8 cellular contexts compared by ENCODE assay signal in genomic region chr11:33970984-33971466, GRCh38.
DNase-seq lines count a peak whose midpoint lies in the region; ATAC-seq and TF ChIP-seq lines count a peak whose summit lies in the region.

No MANE protein-coding gene starts in this region.

- H3K9me2 ChIP-seq in Karpas-422 (replicated peaks; ENCODE audit: insufficient read depth, low read length), result no peaks in the 10 kb centered on the region

- DNase-seq in AG08396 (ENCODE audit: low spot score) (peak; percentile 58), Karpas-422 (peak; percentile 81), Peyer's patch (peak in 2 of 3 donors; percentile 19 to 56), endodermal cell (peak; percentile 79), lung microvascular endothelial cell (ENCODE audit: low read depth in 2 of 2) (peak; percentile 74 to 86), vagina (ENCODE audit: extremely low spot score in 2 of 2) (no peak)
- DNase-seq in natural killer cell treated with Interleukin-12 subunit alpha and Interleukin-12 subunit beta and Interleukin-15 and Interleukin-18, amount 100 ng/mL, for 72 hours (ENCODE audit: low spot score), result no peak

- H3K27ac ChIP-seq in Karpas-422 (ENCODE audit: low read length), result no peak overlapping the region
- no peak overlapping the region for H3K27ac ChIP-seq in Peyer's patch
- no peak overlapping the region for H3K27ac ChIP-seq in endodermal cell (ENCODE audit: low read depth, low read length)
- H3K27ac ChIP-seq in vagina, result no peak overlapping the region

- H3K36me3 ChIP-seq in Karpas-422 (ENCODE audit: insufficient read depth, low read length) (no peaks in the 10 kb centered on the region), Peyer's patch (no peaks in the 10 kb centered on the region), endodermal cell (ENCODE audit: control insufficient read depth, insufficient read depth, low read length) (no peaks in the 10 kb centered on the region), vagina (no peaks in the 10 kb centered on the region)

- no peak overlapping the region for H2AFZ ChIP-seq in Karpas-422 (ENCODE audit: low read length)

- H3K4me1 ChIP-seq in Karpas-422 (ENCODE audit: low read length) (no peaks in the 10 kb centered on the region), Peyer's patch (no peaks in the 10 kb centered on the region), endodermal cell (ENCODE audit: control insufficient read depth, insufficient read depth, low read length) (no peaks in the 10 kb centered on the region), vagina (no peaks in the 10 kb centered on the region)

- no peaks in the 10 kb centered on the region for H3K9me3 ChIP-seq in Karpas-422 (ENCODE audit: low read length)
- no peaks in the 10 kb centered on the region for H3K9me3 ChIP-seq in Peyer's patch
- no peaks in the 10 kb centered on the region for H3K9me3 ChIP-seq in endodermal cell (ENCODE audit: control insufficient read depth, low read length)
- no peaks in the 10 kb centered on the region for H3K9me3 ChIP-seq in vagina

- TF ChIP-seq CTCF in GM12872 (IDR thresholded peaks at IDR 0.05; ENCODE audit: insufficient read depth, low read depth, low read length), result peak; percentile 74
- TF ChIP-seq CTCF in Peyer's patch (IDR thresholded peaks at IDR 0.05), result peak in 5 of 6 experiments; percentile 20 to 66 (median 56)
- peak; percentile 83 for TF ChIP-seq CTCF in endodermal cell (conservative IDR thresholded peaks at IDR 0.05)
- TF ChIP-seq CTCF in vagina (IDR thresholded peaks at IDR 0.05), result peak; percentile 19 to 79 (median 57)

- no peaks in the 10 kb centered on the region for H3K9me3 Mint-ChIP-seq in endodermal cell
- H3K9me3 Mint-ChIP-seq in natural killer cell treated with Interleukin-12 subunit alpha and Interleukin-12 subunit beta and Interleukin-15 and Interleukin-18, amount 100 ng/mL, for 72 hours, result no peaks in the 10 kb centered on the region

- no peak overlapping the region for H3K27ac Mint-ChIP-seq in endodermal cell
- no peak overlapping the region for H3K27ac Mint-ChIP-seq in natural killer cell treated with Interleukin-12 subunit alpha and Interleukin-12 subunit beta and Interleukin-15 and Interleukin-18, amount 100 ng/mL, for 72 hours

- TF ChIP-seq POLR2A in Peyer's patch (IDR thresholded peaks at IDR 0.05) (no peak), vagina (IDR thresholded peaks at IDR 0.05) (no peak)

- H3K36me3 Mint-ChIP-seq in endodermal cell (ENCODE audit: low read depth), result no peaks in the 10 kb centered on the region
- no peaks in the 10 kb centered on the region for H3K36me3 Mint-ChIP-seq in natural killer cell treated with Interleukin-12 subunit alpha and Interleukin-12 subunit beta and Interleukin-15 and Interleukin-18, amount 100 ng/mL, for 72 hours

- H4K20me1 ChIP-seq in Karpas-422 (ENCODE audit: insufficient read depth, low read depth, low read length), result no peaks in the 10 kb centered on the region

- no peak for ATAC-seq in natural killer cell treated with Interleukin-12 subunit alpha and Interleukin-12 subunit beta and Interleukin-15 and Interleukin-18, amount 100 ng/mL, for 72 hours

- H3K4me1 Mint-ChIP-seq in endodermal cell, result no peaks in the 10 kb centered on the region
- no peaks in the 10 kb centered on the region for H3K4me1 Mint-ChIP-seq in natural killer cell treated with Interleukin-12 subunit alpha and Interleukin-12 subunit beta and Interleukin-15 and Interleukin-18, amount 100 ng/mL, for 72 hours (ENCODE audit: low read depth in 2 of 2)

- H3K4me3 Mint-ChIP-seq in endodermal cell, result no peak overlapping the region
- H3K4me3 Mint-ChIP-seq in natural killer cell treated with Interleukin-12 subunit alpha and Interleukin-12 subunit beta and Interleukin-15 and Interleukin-18, amount 100 ng/mL, for 72 hours, result no peak overlapping the region

- H3K27me3 ChIP-seq in Karpas-422 (ENCODE audit: low read length), result no peaks in the 10 kb centered on the region
- no peaks in the 10 kb centered on the region for H3K27me3 ChIP-seq in Peyer's patch
- H3K27me3 ChIP-seq in endodermal cell (ENCODE audit: control insufficient read depth, insufficient read depth, low read length, poor library complexity, severe bottlenecking), result no peaks in the 10 kb centered on the region
- H3K27me3 ChIP-seq in vagina, result no peaks in the 10 kb centered on the region

- no peak overlapping the region for H3K4me2 ChIP-seq in Karpas-422 (ENCODE audit: low read depth, low read length, poor library complexity, severe bottlenecking)

- no peak overlapping the region for H3K4me3 ChIP-seq in Karpas-422 (ENCODE audit: low read length)
- H3K4me3 ChIP-seq in Peyer's patch, result no peak overlapping the region
- no peak overlapping the region for H3K4me3 ChIP-seq in endodermal cell (ENCODE audit: low read length)
- H3K4me3 ChIP-seq in vagina, result no peak overlapping the region

- no peaks in the 10 kb centered on the region for H3K79me2 ChIP-seq in Karpas-422 (ENCODE audit: low read length)

- 24 to 28% methylated on average over 6 to 8 of the region's 8 CpGs for WGBS in endodermal cell (ENCODE audit: insufficient coverage in 1 of 2, insufficient read length in 1 of 2), 2 experiments

- intact Hi-C loops in vagina (cut with DNase I), result no loop called here

- H3K9ac ChIP-seq in Karpas-422 (ENCODE audit: low read length) (no peak overlapping the region), endodermal cell (ENCODE audit: extremely low read depth, low read length, poor library complexity, severe bottlenecking) (no peak overlapping the region)

- H3K27me3 Mint-ChIP-seq in endodermal cell (ENCODE audit: insufficient read depth), result peaks cover 2% of the 10 kb centered on the region
- H3K27me3 Mint-ChIP-seq in natural killer cell treated with Interleukin-12 subunit alpha and Interleukin-12 subunit beta and Interleukin-15 and Interleukin-18, amount 100 ng/mL, for 72 hours, result peaks cover 26 to 32% of the 10 kb centered on the region in 2 donors

Comparison
In these comparisons a context has a peak if more than half of its experiments do, and no peak if none do; other contexts are left out.
1. DNase-seq: peak in AG08396 (single experiment), Karpas-422 (single experiment), Peyer's patch (2 of 3), endodermal cell (single experiment) and lung microvascular endothelial cell (2 of 2); none in vagina (0 of 2) and natural killer cell treated with Interleukin-12 subunit alpha and Interleukin-12 subunit beta and Interleukin-15 and Interleukin-18, amount 100 ng/mL, for 72 hours (single experiment).
2. Peak in every context shown above with its lines, with median percentiles within 50 percentile points of each other: CTCF ChIP-seq.